11 cellular contexts compared by ENCODE assay signal in genomic region chr3:63364909-63365308, GRCh38.
DNase-seq lines count a peak whose midpoint lies in the region; FAIRE-seq and TF ChIP-seq lines count a peak whose summit lies in the region.
"Had no signal": no experiment of that assay in that cellular context is flagged by ENCODE, and none has a peak within 500 bp of the region (broad histone marks: within the 10 kb centered on the region; RNA-seq: fewer than 3 reads in every experiment).

No MANE protein-coding gene starts in this region.

- H3K4me3 ChIP-seq in hepatocyte (no peak overlapping the region), prostate gland (no peak overlapping the region), adrenal gland (no peak overlapping the region)
- H3K4me3 ChIP-seq: Peyer's patch had no signal

- H3K27me3 ChIP-seq in hepatocyte (no peaks in the 10 kb centered on the region), prostate gland (replicated peaks; ENCODE audit: insufficient read depth) (no peaks in the 10 kb centered on the region), adrenal gland (no peaks in the 10 kb centered on the region)
- H3K27me3 ChIP-seq: Peyer's patch had no signal

- H3K36me3 ChIP-seq in hepatocyte (replicated peaks; ENCODE audit: insufficient read depth, low read depth) (no peaks in the 10 kb centered on the region), prostate gland (no peaks in the 10 kb centered on the region), adrenal gland (replicated peaks in 1 of 2) (no peaks in the 10 kb centered on the region)
- H3K36me3 ChIP-seq: Peyer's patch had no signal

- H3K9me2 ChIP-seq in hepatocyte (replicated peaks; ENCODE audit: insufficient read depth) = no peaks in the 10 kb centered on the region

- intact Hi-C loops in prostate gland (cut with DNase I) (no loop called here), adrenal gland (cut with DNase I) (no loop called here)

- FAIRE-seq in H54 (lab: Jason Lieb, UNC) = no peak

- WGBS in hepatocyte (ENCODE audit: low lambda C conversion rate, missing lambda C conversion rate) = 71% methylated on average over 2 of the region's 2 CpGs
- WGBS in prostate gland = 72% methylated on average over 2 of the region's 2 CpGs
- WGBS in adrenal gland, 4 donors = 57 to 67% (median 61%) methylated on average over 2 of the region's 2 CpGs

- H3K4me2 ChIP-seq in hepatocyte = no peak overlapping the region

- no peaks in the 10 kb centered on the region for H4K20me1 ChIP-seq in hepatocyte (ENCODE audit: insufficient read depth, poor library complexity, severe bottlenecking)

- DNase-seq in RPMI7951 (ENCODE audit: low read depth) = peak; percentile 28
- DNase-seq in hepatocyte (ENCODE audit: low spot score) = peak; percentile 30
- DNase-seq in prostate gland (ENCODE audit: low spot score) = no peak
- DNase-seq in adrenal gland = no peak
- no peak for DNase-seq in H54 (ENCODE audit: insufficient read length, low spot score)
- DNase-seq in activated CD4-positive, alpha-beta T cell treated with anti-CD3 and anti-CD28 coated beads for 1 hour = no peak
- DNase-seq: activated CD4-positive, alpha-beta T cell treated with anti-CD3 and anti-CD28 coated beads for 4 hours; activated naive CD4-positive, alpha-beta T cell treated with anti-CD3 and anti-CD28 coated beads, Interleukin-2, amount 10 ng/mL, durations not matched to agents 7 days and 5 days; Peyer's patch had no signal

- no peaks in the 10 kb centered on the region for H3K4me1 ChIP-seq in hepatocyte (ENCODE audit: insufficient read depth)
- H3K4me1 ChIP-seq in prostate gland (replicated peaks) = no peaks in the 10 kb centered on the region
- no peaks in the 10 kb centered on the region for H3K4me1 ChIP-seq in adrenal gland (replicated peaks in 1 of 2)
- H3K4me1 ChIP-seq: Peyer's patch had no signal

- H3K79me2 ChIP-seq in hepatocyte = no peaks in the 10 kb centered on the region

- no peak overlapping the region for H2AFZ ChIP-seq in hepatocyte

- H3K9me3 ChIP-seq in hepatocyte (ENCODE audit: low read depth) (no peaks in the 10 kb centered on the region), prostate gland (no peaks in the 10 kb centered on the region), adrenal gland (replicated peaks in 1 of 3) (no peaks in the 10 kb centered on the region)
- H3K9me3 ChIP-seq: Peyer's patch had no signal

- TF ChIP-seq POLR2A in prostate gland (IDR thresholded peaks at IDR 0.05) (no peak), adrenal gland (IDR thresholded peaks at IDR 0.05) (no peak), H54 (IDR thresholded peaks at IDR 0.05; ENCODE audit: low read depth, low read length) (no peak)

- no peak overlapping the region for H3K27ac ChIP-seq in 22Rv1
- no peak overlapping the region for H3K27ac ChIP-seq in hepatocyte
- H3K27ac ChIP-seq in prostate gland = no peak overlapping the region
- no peak overlapping the region for H3K27ac ChIP-seq in adrenal gland
- H3K27ac ChIP-seq: Peyer's patch had no signal

- TF ChIP-seq CTCF in 22Rv1 (IDR thresholded peaks at IDR 0.05) (peak; percentile 57), GM12872 (IDR thresholded peaks at IDR 0.05; ENCODE audit: insufficient read depth, low read depth, low read length) (peak; percentile 27; the same call in 1 of the 3 replicates), hepatocyte (IDR thresholded peaks at IDR 0.05; ENCODE audit: poor library complexity) (peak; percentile 41), prostate gland (IDR thresholded peaks at IDR 0.05) (no peak), adrenal gland (IDR thresholded peaks at IDR 0.05) (peak in 2 of 6 experiments; percentile 9 to 25)

Comparison
In these comparisons a context has a peak if more than half of its experiments do, and no peak if none do; other contexts are left out.
1. CTCF ChIP-seq: peak in 22Rv1 (single experiment), GM12872 (single experiment) and hepatocyte (single experiment); none in prostate gland (0 of 4).
2. DNase-seq: peak in RPMI7951 (single experiment) and hepatocyte (single experiment); none in prostate gland (single experiment), adrenal gland (0 of 7), H54 (single experiment) and activated CD4-positive, alpha-beta T cell treated with anti-CD3 and anti-CD28 coated beads for 1 hour (single experiment).